In the genomic region with DNA sequence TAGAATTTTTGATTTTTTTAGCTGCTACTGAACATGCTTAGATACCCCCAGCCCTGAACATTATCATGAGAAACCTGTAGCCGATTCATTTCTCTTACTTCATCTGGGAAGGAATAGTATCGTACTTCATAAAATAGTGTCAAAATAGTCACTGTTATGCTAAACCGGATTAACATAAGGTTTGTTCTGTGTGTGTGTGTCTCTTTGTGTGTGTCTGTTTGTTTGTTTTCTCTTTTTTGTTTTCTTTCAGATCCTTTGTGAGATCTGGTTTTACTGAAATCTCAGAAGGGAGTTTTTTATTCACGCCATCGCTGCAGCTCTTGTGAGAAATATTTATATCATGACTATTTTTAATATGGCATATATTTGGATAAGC, we compare ENCODE assay signal across 1 cellular context.
TF ChIP-seq lines count a peak whose summit lies in the region.

No MANE protein-coding gene starts in this region.

TF ChIP-seq in GM23338, 12 proteins besides CTCF, POLR2A, EP300 and RAD21 (continued from another document):
- TF ChIP-seq, protein P1, sequence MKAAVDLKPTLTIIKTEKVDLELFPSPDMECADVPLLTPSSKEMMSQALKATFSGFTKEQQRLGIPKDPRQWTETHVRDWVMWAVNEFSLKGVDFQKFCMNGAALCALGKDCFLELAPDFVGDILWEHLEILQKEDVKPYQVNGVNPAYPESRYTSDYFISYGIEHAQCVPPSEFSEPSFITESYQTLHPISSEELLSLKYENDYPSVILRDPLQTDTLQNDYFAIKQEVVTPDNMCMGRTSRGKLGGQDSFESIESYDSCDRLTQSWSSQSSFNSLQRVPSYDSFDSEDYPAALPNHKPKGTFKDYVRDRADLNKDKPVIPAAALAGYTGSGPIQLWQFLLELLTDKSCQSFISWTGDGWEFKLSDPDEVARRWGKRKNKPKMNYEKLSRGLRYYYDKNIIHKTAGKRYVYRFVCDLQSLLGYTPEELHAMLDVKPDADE (IDR thresholded peaks at IDR 0.05), result no peak
